In genomic region chr2:207530160-207531023, GRCh38 we compare ENCODE assay signal across 8 cellular contexts. TPM values are rescaled to one million over a fixed set of nuclear protein-coding genes. Genes with fewer than 3 reads are reported as not detected.
DNase-seq lines count a peak whose midpoint lies in the region; ATAC-seq, FAIRE-seq and TF ChIP-seq lines count a peak whose summit lies in the region.

No MANE protein-coding gene starts in this region.

- H3K4me3 ChIP-seq in BJ (ENCODE audit: low read depth, low read length) (peak overlapping the region; percentile 91), Karpas-422 (ENCODE audit: low read length) (peak overlapping the region; percentile 85), astrocyte of the cerebellum (ENCODE audit: low read depth, low read length) (peak overlapping the region; percentile 68), iPS-18c (ENCODE audit: insufficient read depth, low read depth, low read length) (peak overlapping the region; percentile 75), skeletal muscle tissue (ENCODE audit: low read length in 3 of 3) (peak overlapping the region; percentile 93 to 97 (median 95))

- no peaks in the 10 kb centered on the region for H3K9me3 ChIP-seq in Karpas-422 (ENCODE audit: low read length)
- no peaks in the 10 kb centered on the region for H3K9me3 ChIP-seq in T-helper 17 cell (ENCODE audit: control insufficient read depth, low read length, poor library complexity, severe bottlenecking)
- no peaks in the 10 kb centered on the region for H3K9me3 ChIP-seq in iPS-18c (ENCODE audit: control insufficient read depth, insufficient read depth, low read length)
- no peaks in the 10 kb centered on the region for H3K9me3 ChIP-seq in skeletal muscle tissue (ENCODE audit: control insufficient read depth in 3 of 3, low read length in 3 of 3)

- H3K9ac ChIP-seq in Karpas-422 (ENCODE audit: low read length) (peak overlapping the region; percentile 95), skeletal muscle tissue (ENCODE audit: low read depth in 1 of 3, low read length in 3 of 3) (peak overlapping the region; percentile 93 to 96 (median 95))

- H3K79me2 ChIP-seq in Karpas-422 (ENCODE audit: low read length): peaks cover 50% of the 10 kb centered on the region

- H3K36me3 Mint-ChIP-seq in T-helper 17 cell (ENCODE audit: low read depth): peaks cover 3% of the 10 kb centered on the region

- peak; percentile 72 for FAIRE-seq in GM19239 (lab: Jason Lieb, UNC)

- TF ChIP-seq CTCF in BJ (IDR thresholded peaks at IDR 0.05; ENCODE audit: insufficient read depth, low read depth, low read length) (no peak), astrocyte of the cerebellum (IDR thresholded peaks at IDR 0.05; ENCODE audit: low read depth, low read length, missing control alignments) (no peak)

- H3K4me2 ChIP-seq in Karpas-422 (ENCODE audit: low read depth, low read length, poor library complexity, severe bottlenecking): peak overlapping the region; percentile 84

- H3K36me3 ChIP-seq in BJ (ENCODE audit: control insufficient read depth, insufficient read depth, low read length) (no peaks in the 10 kb centered on the region), Karpas-422 (ENCODE audit: insufficient read depth, low read length) (peaks cover 20% of the 10 kb centered on the region; the same call in 1 of the 2 replicates), skeletal muscle tissue (ENCODE audit: control insufficient read depth in 3 of 3, insufficient read depth in 3 of 3, low read length in 3 of 3) (no peaks in the 10 kb centered on the region)

- in situ Hi-C loops in astrocyte of the cerebellum (cut with HindIII; ENCODE audit: low sequenced_read_pairs): no loop called here

- DNase-seq in BJ (ENCODE audit: low read depth): no peak
- DNase-seq in GM19239 (ENCODE audit: insufficient read length, low spot score): peak; percentile 23
- DNase-seq in Karpas-422: peak; percentile 82
- peak; percentile 41 to 51 (median 44) for DNase-seq in T-helper 17 cell
- DNase-seq in astrocyte of the cerebellum (ENCODE audit: low read depth): no peak

- H3K27me3 ChIP-seq in BJ (ENCODE audit: control insufficient read depth, insufficient read depth, low read length) (no peaks in the 10 kb centered on the region), Karpas-422 (ENCODE audit: low read length) (no peaks in the 10 kb centered on the region), skeletal muscle tissue (ENCODE audit: control insufficient read depth in 3 of 3, insufficient read depth in 3 of 3, low read length in 3 of 3) (no peaks in the 10 kb centered on the region)

- H3K4me1 ChIP-seq in Karpas-422 (ENCODE audit: low read length) (peaks cover 37% of the 10 kb centered on the region), skeletal muscle tissue (ENCODE audit: control insufficient read depth in 3 of 3, insufficient read depth in 3 of 3, low read length in 3 of 3) (peaks cover 9 to 13% (median 11%) of the 10 kb centered on the region in 3 donors)

- H2AFZ ChIP-seq in Karpas-422 (ENCODE audit: low read length): no peak overlapping the region

- H3K27me3 Mint-ChIP-seq in T-helper 17 cell: no peaks in the 10 kb centered on the region

- no peaks in the 10 kb centered on the region for H3K9me2 ChIP-seq in Karpas-422 (replicated peaks; ENCODE audit: insufficient read depth, low read length)

- H4K20me1 ChIP-seq in Karpas-422 (ENCODE audit: insufficient read depth, low read depth, low read length): peaks cover 4% of the 10 kb centered on the region; the same call in 1 of the 2 replicates

- POLR2A ChIA-PET in BJ (lab: Charles Lee): interaction anchor here (0.6 to 1.2 kb wide), 10 partner anchors 17 to 292 kb away, joined by 3 to 12 read pairs (median 4); partner anchors contain the start of genes CCNYL1 and METTL21A

- ATAC-seq in T-helper 17 cell (peak; percentile 2), HG03460 (IDR thresholded peaks at IDR 0.05; ENCODE audit: unreplicated experiment) (no peak)

- peak overlapping the region; percentile 95 for H3K4me3 Mint-ChIP-seq in T-helper 17 cell

- CTCF ChIA-PET in BJ (lab: Yijun Ruan, JAX): interaction anchor here (0.6 to 1.8 kb wide), 9 partner anchors 9 to 204 kb away, joined by 3 to 8 read pairs (median 3); no protein-coding TSS in a partner anchor

- peaks cover 55% of the 10 kb centered on the region for H3K4me1 Mint-ChIP-seq in T-helper 17 cell

- H3K27ac Mint-ChIP-seq in T-helper 17 cell: no peak overlapping the region

- H3K27ac ChIP-seq in Karpas-422 (ENCODE audit: low read length): peak overlapping the region; percentile 85
- H3K27ac ChIP-seq in skeletal muscle tissue (ENCODE audit: low read depth, low read length): peak overlapping the region; percentile 96

RNA-seq across cellular contexts. Expression of gene CREB1, which starts 0.6 kb away (rescaled TPM):
- 37.4 and 44.4 TPM in 2 replicates for polyA plus RNA-seq in BJ (2011; rRNA removed)
- polyA minus RNA-seq in BJ (2011; rRNA and poly(A)+ RNA removed): 81.1 and 119 TPM in 2 replicates
- total RNA-seq in Karpas-422 (2014; rRNA removed; shearing (Covaris generic); ENCODE audit: low replicate concordance): 44.7 and 74.6 TPM in 2 replicates
- total RNA-seq in T-helper 17 cell (10 to 100 TPM; 73.7 to 89.3 TPM), skeletal muscle tissue (30.8 TPM)

Comparison
In these comparisons a context has a peak if more than half of its experiments do, and no peak if none do; other contexts are left out.
1. DNase-seq: peak in GM19239 (single experiment), Karpas-422 (single experiment) and T-helper 17 cell (3 of 3); none in BJ (single experiment) and astrocyte of the cerebellum (single experiment).
2. Peak in every context shown above with its lines, with median percentiles within 50 percentile points of each other: H3K4me3 ChIP-seq.